In genomic region chr16:83849434-83849833, GRCh38 we compare ENCODE assay signal across 21 cellular contexts. TPM values are rescaled to one million over a fixed set of nuclear protein-coding genes. Genes with fewer than 3 reads are reported as not detected.
DNase-seq lines count a peak whose midpoint lies in the region; ATAC-seq, FAIRE-seq and TF ChIP-seq lines count a peak whose summit lies in the region.
"Had no signal": no experiment of that assay in that cellular context is flagged by ENCODE, and none has a peak within 500 bp of the region (broad histone marks: within the 10 kb centered on the region; RNA-seq: fewer than 3 reads in every experiment).

No MANE protein-coding gene starts in this region.

- H3K9me3 Mint-ChIP-seq in GM23338 (no peaks in the 10 kb centered on the region), MCF 10A (ENCODE audit: unreplicated experiment) (no peaks in the 10 kb centered on the region)

- H3K9me2 ChIP-seq in GM23338 (ENCODE audit: insufficient read depth), result 0 out of 2 replicates have a peak, but pooled peaks cover 2% of the 10 kb centered on the region

- H3K79me2 ChIP-seq in GM23338 (replicated peaks; ENCODE audit: insufficient read depth), result no peaks in the 10 kb centered on the region

- H3K27ac ChIP-seq in GM23338 (ENCODE audit: low read depth) (no peak overlapping the region), heart right ventricle (peak overlapping the region in 3 of 10 donors; percentile 5 to 18 (median 13))
- H3K27ac ChIP-seq: KMS-11 had no signal

- no peak for FAIRE-seq in GM19239 (lab: Jason Lieb, UNC)
- FAIRE-seq: A204.1 had no signal

- 61 to 72% methylated on average over 7 of the region's 7 CpGs for WGBS in heart right ventricle, 2 donors

- POLR2A ChIA-PET in MCF 10A (lab: Yijun Ruan, JAX), result no interaction called here

- BruUV-seq in MCF 10A (replicated peaks; lab: Mats Ljungman, UMichigan), result no TSS peak

- ATAC-seq in GM23338 (no peak; the same call in 2 of the 3 replicates), heart right ventricle (peak in 6 of 8 donors; percentile 26 to 82 (median 72)), HG03159 (IDR thresholded peaks at IDR 0.05; ENCODE audit: unreplicated experiment) (no peak), GM19452 (IDR thresholded peaks at IDR 0.05; ENCODE audit: unreplicated experiment) (no peak)

- H3K9me3 ChIP-seq in heart right ventricle, result no peaks in the 10 kb centered on the region
- H3K9me3 ChIP-seq: BE2C, HAP-1 had no signal

- H3K27ac Mint-ChIP-seq in GM23338 (0 out of 2 replicates have a peak overlapping the region, but pooled peaks have one; percentile 24), MCF 10A (ENCODE audit: low read depth, unreplicated experiment) (no peak overlapping the region)

- peak overlapping the region; percentile 28; the same call in 1 of the 2 replicates for H3K4me2 ChIP-seq in GM23338
- H3K4me2 ChIP-seq: KMS-11 had no signal

- peaks cover 41% of the 10 kb centered on the region for H3K4me1 Mint-ChIP-seq in GM23338
- peaks cover 14% of the 10 kb centered on the region for H3K4me1 Mint-ChIP-seq in MCF 10A (ENCODE audit: insufficient read depth, unreplicated experiment)

- H3K36me3 ChIP-seq in GM23338 (ENCODE audit: insufficient read depth) (no peaks in the 10 kb centered on the region), heart right ventricle (no peaks in the 10 kb centered on the region)
- H3K36me3 ChIP-seq: BE2C, HAP-1 had no signal

- H3K4me1 ChIP-seq in GM23338 (ENCODE audit: insufficient read depth) (peaks cover 34% of the 10 kb centered on the region), heart right ventricle (peaks cover 0 to 10% (median 0%) of the 10 kb centered on the region in 9 donors)
- H3K4me1 ChIP-seq: BE2C had no signal

- H4K20me1 ChIP-seq in GM23338 (replicated peaks; ENCODE audit: insufficient read depth), result no peaks in the 10 kb centered on the region

- H3K4me3 ChIP-seq in GM23338 (no peak overlapping the region), choroid plexus epithelial cell (ENCODE audit: low read depth, low read length) (no peak overlapping the region), heart right ventricle (no peak overlapping the region)
- H3K4me3 ChIP-seq: HAP-1 had no signal

- TF ChIP-seq CTCF in GM23338 (conservative IDR thresholded peaks at IDR 0.05; ENCODE audit: low read depth in 2 of 2), result no peak
- TF ChIP-seq CTCF in choroid plexus epithelial cell (conservative IDR thresholded peaks at IDR 0.05; ENCODE audit: low read depth, low read length), result no peak
- no peak for TF ChIP-seq CTCF in heart right ventricle (IDR thresholded peaks at IDR 0.05)
- TF ChIP-seq CTCF in MCF 10A (IDR thresholded peaks at IDR 0.05; ENCODE audit: unreplicated experiment), result no peak

- H3K27me3 Mint-ChIP-seq in GM23338 (ENCODE audit: insufficient read depth, low read depth, poor library complexity), result peaks cover 5% of the 10 kb centered on the region
- H3K27me3 Mint-ChIP-seq in MCF 10A (ENCODE audit: insufficient read depth, unreplicated experiment), result peaks cover 19% of the 10 kb centered on the region

- no peak overlapping the region for H3K4me3 Mint-ChIP-seq in GM23338
- H3K4me3 Mint-ChIP-seq in MCF 10A (ENCODE audit: unreplicated experiment), result no peak overlapping the region

- CTCF ChIA-PET in MCF 10A (lab: Yijun Ruan, JAX), result interaction anchor here (0.8 to 1.3 kb wide), 3 partner anchors 23 to 80 kb away, joined by 3 to 4 read pairs (median 3); no protein-coding TSS in a partner anchor

- intact Hi-C loops in heart right ventricle (cut with DNase I), result no loop called here
- intact Hi-C loops in MCF 10A (cut with micrococcal nuclease), result no loop called here

- no peaks in the 10 kb centered on the region for H3F3A ChIP-seq in GM23338 (replicated peaks; ENCODE audit: low read depth)

- H3K27me3 ChIP-seq in GM23338 (ENCODE audit: insufficient read depth), result no peaks in the 10 kb centered on the region
- peaks cover 0 to 7% (median 0%) of the 10 kb centered on the region in 7 donors for H3K27me3 ChIP-seq in heart right ventricle
- H3K27me3 ChIP-seq: BE2C had no signal

- H2AFZ ChIP-seq in GM23338, result peak overlapping the region; percentile 76; the same call in 1 of the 2 replicates

- no peaks in the 10 kb centered on the region for H3K36me3 Mint-ChIP-seq in GM23338 (ENCODE audit: low read depth)
- no peaks in the 10 kb centered on the region for H3K36me3 Mint-ChIP-seq in MCF 10A (ENCODE audit: insufficient read depth, unreplicated experiment)

- DNase-seq in GM23338 (ENCODE audit: low spot score), result no peak
- DNase-seq in choroid plexus epithelial cell (ENCODE audit: low read depth), result peak; percentile 10
- peak in 1 of 2 donors; percentile 34 for DNase-seq in heart right ventricle
- DNase-seq in myocyte (ENCODE audit: low read depth), result peak; percentile 31
- no peak for DNase-seq in MCF 10A (ENCODE audit: unreplicated experiment)
- no peak for DNase-seq in GM19239 (ENCODE audit: insufficient read length, low spot score)
- DNase-seq: BE2C, DMS79, IMR-90, MV-4-11, NCI-H1105 treated with DMSO at 0.1 percent for 48 hours, NCI-H187, NCI-H446, NCI-H526, OCI-M1, SHP77 had no signal

TF ChIP-seq in GM23338, 12 proteins besides CTCF, POLR2A, EP300 and RAD21:
- TF ChIP-seq ZNF114 (CRISPR knock-in tag; IDR thresholded peaks at IDR 0.05), result no peak
- TF ChIP-seq REST (IDR thresholded peaks at IDR 0.05; ENCODE audit: unreplicated experiment), result no peak
- no peak for TF ChIP-seq EZH2phosphoT487 (IDR thresholded peaks at IDR 0.05; ENCODE audit: unreplicated experiment)
- TF ChIP-seq CREB1 (CRISPR knock-in tag; IDR thresholded peaks at IDR 0.05; ENCODE audit: low read depth), result no peak
TF ChIP-seq in GM23338: peak in this region for 0.

RNA-seq across cellular contexts. Expression of gene HSBP1, which starts 41.7 kb away (rescaled TPM):
- total RNA-seq in GM23338 (2014; rRNA removed; shearing (Covaris generic)), result 44.5 and 71.0 TPM in 2 replicates
- 817 and 832 TPM in 2 replicates for polyA plus RNA-seq in GM23338 (2016; fragmentation: Nextera tagmentation; extraction: Ambion mirVana)
- total RNA-seq in heart right ventricle, result 100 to 1,000 TPM; 126 to 178 (median 162) TPM
- 10 to 100 TPM; 86.7 to 87.3 TPM for polyA plus RNA-seq in heart right ventricle
- total RNA-seq in myocyte, result 16.1 and 25.5 TPM in 2 replicates
- 179 TPM for polyA plus RNA-seq in myocyte (2012)
- 101 and 138 TPM in 2 replicates for total RNA-seq in MCF 10A (2022)

RNA-seq across cellular contexts. Expression of gene MLYCD, which starts 49.5 kb away (rescaled TPM):
- 6.5 and 7.2 TPM in 2 replicates for total RNA-seq in GM23338 (2014; rRNA removed; shearing (Covaris generic))
- polyA plus RNA-seq in GM23338 (2016; fragmentation: Nextera tagmentation; extraction: Ambion mirVana), result 2.3 and 3.2 TPM in 2 replicates
- total RNA-seq in heart right ventricle, result 10 to 100 TPM; 23.6 to 58.0 (median 43.8) TPM
- 10 to 100 TPM; 13.5 to 25.1 TPM for polyA plus RNA-seq in heart right ventricle
- total RNA-seq in myocyte, result 3.1 and 3.5 TPM in 2 replicates
- 3.2 TPM for polyA plus RNA-seq in myocyte (2012)
- total RNA-seq in MCF 10A (2022), result 2.5 and 3.3 TPM in 2 replicates

Comparison
In these comparisons a context has a peak if more than half of its experiments do, and no peak if none do; other contexts are left out.
1. ATAC-seq: peak in heart right ventricle (6 of 8); none in GM23338 (single experiment), HG03159 (single experiment) and GM19452 (single experiment).
2. DNase-seq: peak in choroid plexus epithelial cell (single experiment) and myocyte (single experiment); none in GM23338 (single experiment), MCF 10A (single experiment) and GM19239 (single experiment).